In the genomic region with DNA sequence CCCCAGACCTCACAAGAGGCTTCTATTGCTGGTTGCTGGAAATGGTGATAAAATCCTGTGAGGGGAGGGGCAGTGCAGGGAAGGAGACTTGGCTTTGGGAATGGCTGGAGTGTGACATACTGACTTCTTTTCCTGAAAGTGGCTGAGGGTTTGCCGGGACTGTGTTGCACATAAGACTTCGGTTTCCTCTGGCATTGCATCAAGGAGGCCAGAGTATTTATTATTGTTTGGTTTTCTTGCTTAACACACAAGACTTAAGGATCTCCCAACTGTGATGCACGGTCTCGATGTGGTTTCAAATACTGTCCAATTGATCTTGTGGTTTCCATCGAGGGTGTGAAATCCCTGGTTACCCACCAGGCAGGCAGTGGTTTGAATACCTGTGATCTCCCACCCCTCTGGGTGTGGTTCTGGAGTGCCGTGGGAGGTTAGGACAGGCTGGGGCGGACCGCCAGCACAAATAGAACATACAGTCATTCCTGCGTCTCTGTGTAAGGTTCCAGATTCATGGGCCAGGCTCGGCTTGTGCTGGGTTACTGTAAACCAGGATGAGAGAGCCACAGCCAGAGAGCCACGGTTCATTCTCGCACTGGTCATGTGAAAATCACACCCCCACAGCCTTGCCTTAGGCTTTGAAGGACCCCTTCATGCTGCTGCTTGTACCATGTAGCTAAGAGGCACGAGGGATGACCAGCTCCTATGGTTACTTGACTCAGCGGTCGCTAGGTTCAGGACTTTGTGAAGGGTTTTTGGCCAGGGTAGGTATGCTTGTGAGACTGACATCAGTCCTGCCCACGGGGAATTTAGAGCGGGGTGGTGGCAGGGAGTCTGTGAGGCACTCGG, we compare ENCODE assay signal across 11 cellular contexts. TPM values are rescaled to one million over a fixed set of nuclear protein-coding genes. Genes with fewer than 3 reads are reported as not detected.
A peak's percentile ranks its signal among the peaks of the same experiment; 100 is the strongest.
DNase-seq lines count a peak whose midpoint lies in the region; ATAC-seq and TF ChIP-seq lines count a peak whose summit lies in the region.
"Had no signal": no experiment of that assay in that cellular context is flagged by ENCODE, and none has a peak within 500 bp of the region (broad histone marks: within the 10 kb centered on the region; RNA-seq: fewer than 3 reads in every experiment).

No MANE protein-coding gene starts in this region.

- ATAC-seq in natural killer cell treated with Interleukin-12 subunit alpha and Interleukin-12 subunit beta and Interleukin-15 and Interleukin-18, amount 100 ng/mL, for 72 hours: peak in 1 of 2 donors; percentile 50
- no peak for ATAC-seq in T-cell (replicated peaks in 1 of 4)

- DNase-seq in A673 (ENCODE audit: low spot score) (no peak), Peyer's patch (peak in 1 of 3 donors; percentile 58), fibroblast of gingiva (ENCODE audit: low read depth) (peak; percentile 97), NCI-H146 (lab: John Stamatoyannopoulos, UW) (no peak), NCI-H82 treated with DMSO at 0.1 percent for 48 hours (lab: John Stamatoyannopoulos, UW; ENCODE audit: unreplicated experiment) (no peak), T-cell (no peak), T-helper 2 cell (no peak)
- no peak for DNase-seq in natural killer cell treated with Interleukin-12 subunit alpha and Interleukin-12 subunit beta and Interleukin-15 and Interleukin-18, amount 100 ng/mL, for 72 hours (ENCODE audit: low spot score)
- DNase-seq: activated effector memory CD4-positive, alpha-beta T cell treated with anti-CD3 and anti-CD28 coated beads, Interleukin-2, amount 50 U/mL, for 16 hours; NCI-H2029; stimulated activated CD4-positive, alpha-beta T cell treated with anti-CD3 and anti-CD28 coated beads, Interleukin-1b, Interleukin-23, amount 100 ng/mL, for 48 hours had no signal

- peaks cover 32% of the 10 kb centered on the region for H3K4me1 ChIP-seq in A673 (ENCODE audit: insufficient read depth, low read length, poor library complexity, severe bottlenecking)
- peaks cover 0 to 61% (median 3%) of the 10 kb centered on the region in 4 donors for H3K4me1 ChIP-seq in Peyer's patch

- peaks cover 63% of the 10 kb centered on the region in 2 donors for H3K4me1 Mint-ChIP-seq in natural killer cell treated with Interleukin-12 subunit alpha and Interleukin-12 subunit beta and Interleukin-15 and Interleukin-18, amount 100 ng/mL, for 72 hours (ENCODE audit: low read depth in 2 of 2)
- peaks cover 58 to 63% (median 60%) of the 10 kb centered on the region in 3 donors for H3K4me1 Mint-ChIP-seq in T-cell

- H3K9me3 ChIP-seq in A673 (ENCODE audit: low read depth, low read length, poor library complexity, severe bottlenecking): no peaks in the 10 kb centered on the region
- no peaks in the 10 kb centered on the region for H3K9me3 ChIP-seq in Peyer's patch

- no peaks in the 10 kb centered on the region for H3K36me3 Mint-ChIP-seq in natural killer cell treated with Interleukin-12 subunit alpha and Interleukin-12 subunit beta and Interleukin-15 and Interleukin-18, amount 100 ng/mL, for 72 hours
- peaks cover 17% of the 10 kb centered on the region for H3K36me3 Mint-ChIP-seq in T-cell

- H3K27ac ChIP-seq in A673 (ENCODE audit: low read depth, low read length, poor library complexity, severe bottlenecking): peak overlapping the region; percentile 9
- peak overlapping the region; percentile 58 to 90 (median 66) for H3K27ac ChIP-seq in Peyer's patch

- H3K27me3 ChIP-seq in A673 (replicated peaks; ENCODE audit: insufficient read depth, low read depth, low read length, poor library complexity) (no peaks in the 10 kb centered on the region), Peyer's patch (no peaks in the 10 kb centered on the region)

- peak overlapping the region; percentile 2 for H3K4me3 Mint-ChIP-seq in natural killer cell treated with Interleukin-12 subunit alpha and Interleukin-12 subunit beta and Interleukin-15 and Interleukin-18, amount 100 ng/mL, for 72 hours
- no peak overlapping the region for H3K4me3 Mint-ChIP-seq in T-cell

- intact Hi-C loops in A673 (cut with micrococcal nuclease; ENCODE audit: unreplicated experiment): no loop called here

- H3K36me3 ChIP-seq in A673 (ENCODE audit: insufficient read depth, low read length, poor library complexity, severe bottlenecking): no peaks in the 10 kb centered on the region
- H3K36me3 ChIP-seq in Peyer's patch: no peaks in the 10 kb centered on the region

- no peaks in the 10 kb centered on the region for H3K27me3 Mint-ChIP-seq in natural killer cell treated with Interleukin-12 subunit alpha and Interleukin-12 subunit beta and Interleukin-15 and Interleukin-18, amount 100 ng/mL, for 72 hours
- H3K27me3 Mint-ChIP-seq in T-cell: no peaks in the 10 kb centered on the region

- POLR2A ChIA-PET in A673 (lab: Charles Lee; ENCODE audit: low non-redundant PET) (no interaction called here), T-cell (lab: Charles Lee) (no interaction called here)

- no peaks in the 10 kb centered on the region for H3K9me3 Mint-ChIP-seq in natural killer cell treated with Interleukin-12 subunit alpha and Interleukin-12 subunit beta and Interleukin-15 and Interleukin-18, amount 100 ng/mL, for 72 hours
- no peaks in the 10 kb centered on the region for H3K9me3 Mint-ChIP-seq in T-cell

- no peak for TF ChIP-seq POLR2A in Peyer's patch (IDR thresholded peaks at IDR 0.05)

- H3K4me3 ChIP-seq in A673 (ENCODE audit: low read depth, low read length, poor library complexity, severe bottlenecking) (no peak overlapping the region), Peyer's patch (no peak overlapping the region)

- CTCF ChIA-PET in A673 (lab: Charles Lee): no interaction called here
- CTCF ChIA-PET in T-cell (lab: Charles Lee): interaction anchor here in 1 of 2 donors (0.6 kb wide), 1 partner anchor 11 kb away, joined by 6 read pairs; no protein-coding TSS in a partner anchor

- TF ChIP-seq CTCF in A673 (conservative IDR thresholded peaks at IDR 0.05; ENCODE audit: low read depth, low read length): no peak
- no peak for TF ChIP-seq CTCF in Peyer's patch (IDR thresholded peaks at IDR 0.05)

- no TSS peak for BruUV-seq in A673 (replicated peaks; lab: Mats Ljungman, UMichigan)

- peak overlapping the region; percentile 35 to 73 for H3K27ac Mint-ChIP-seq in natural killer cell treated with Interleukin-12 subunit alpha and Interleukin-12 subunit beta and Interleukin-15 and Interleukin-18, amount 100 ng/mL, for 72 hours
- no peak overlapping the region for H3K27ac Mint-ChIP-seq in T-cell

RNA-seq across cellular contexts. Expression of a gene that starts 39.2 kb away (rescaled TPM):
- total RNA-seq in A673 (2021) (20.0 and 20.3 TPM in 2 replicates), Peyer's patch (10 to 100 TPM; 38.0 to 78.3 (median 65.8) TPM), T-cell (10 to 100 TPM; 20.0 to 38.5 (median 33.0) TPM)
- 10 to 100 TPM; 21.0 to 33.1 TPM for total RNA-seq in natural killer cell treated with Interleukin-12 subunit alpha and Interleukin-12 subunit beta and Interleukin-15 and Interleukin-18, amount 100 ng/mL, for 72 hours

RNA-seq across cellular contexts. Expression of a gene that starts 54.3 kb away (rescaled TPM):
- total RNA-seq in A673 (2021): not detected in 2 replicates
- total RNA-seq in Peyer's patch: not detected
- total RNA-seq in natural killer cell treated with Interleukin-12 subunit alpha and Interleukin-12 subunit beta and Interleukin-15 and Interleukin-18, amount 100 ng/mL, for 72 hours: not detected
- 1 to 10 TPM in 3 of 5 donors, not detected in 2; 3.2 to 5.1 (median 4.1) TPM for total RNA-seq in T-cell

Comparison
In these comparisons a context has a peak if more than half of its experiments do, and no peak if none do; other contexts are left out.
1. H3K27ac Mint-ChIP-seq: peak in natural killer cell treated with Interleukin-12 subunit alpha and Interleukin-12 subunit beta and Interleukin-15 and Interleukin-18, amount 100 ng/mL, for 72 hours (2 of 2); none in T-cell (0 of 2).